In the genomic region with DNA sequence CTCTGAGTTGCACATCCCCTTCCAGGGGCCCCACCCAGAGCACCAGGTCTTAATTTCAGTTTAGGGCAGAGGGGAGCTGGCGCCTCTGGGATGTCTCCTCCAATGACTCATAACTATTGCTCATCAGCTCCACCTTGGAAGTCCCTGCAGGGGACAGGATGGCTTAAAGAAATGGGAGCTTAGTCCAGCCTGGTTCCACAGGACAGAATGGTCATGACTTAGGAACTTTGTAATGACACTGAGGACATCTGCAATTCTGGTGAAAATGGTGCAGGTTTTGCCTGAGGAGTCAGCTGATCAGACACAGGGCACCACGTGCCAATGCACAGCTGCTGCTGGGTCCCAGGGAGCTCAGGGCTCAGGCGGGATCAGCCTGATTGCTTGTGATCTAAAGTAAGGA, we compare ENCODE assay signal across 13 cellular contexts. TPM values are rescaled to one million over a fixed set of nuclear protein-coding genes. Genes with fewer than 3 reads are reported as not detected.
DNase-seq lines count a peak whose midpoint lies in the region; ATAC-seq, FAIRE-seq and TF ChIP-seq lines count a peak whose summit lies in the region.
"Had no signal": no experiment of that assay in that cellular context is flagged by ENCODE, and none has a peak within 500 bp of the region (broad histone marks: within the 10 kb centered on the region; RNA-seq: fewer than 3 reads in every experiment).

No MANE protein-coding gene starts in this region.

- peak overlapping the region; percentile 61 for H3K4me2 ChIP-seq in A549

- peaks cover 15% of the 10 kb centered on the region for H3K4me1 ChIP-seq in A549
- peaks cover 6% of the 10 kb centered on the region for H3K4me1 ChIP-seq in RWPE2 (ENCODE audit: insufficient read depth, poor library complexity, severe bottlenecking)
- H3K4me1 ChIP-seq: vagina had no signal

- CTCF ChIA-PET in A549 (lab: Yijun Ruan, JAX) = interaction anchor here (0.9 to 2.7 kb wide), 4 partner anchors 11 to 51 kb away, joined by 3 to 10 read pairs (median 4); no protein-coding TSS in a partner anchor

- POLR2A ChIA-PET in A549 (lab: Yijun Ruan, JAX) = interaction anchor here (0.7 kb wide), 1 partner anchor 30 kb away, joined by 3 read pairs; no protein-coding TSS in a partner anchor

- no peaks in the 10 kb centered on the region for H3K36me3 Mint-ChIP-seq in activated T-cell treated with anti-CD3 and anti-CD28 coated beads, Interleukin-2, amount 50 U/mL, for 72 hours (ENCODE audit: insufficient read depth in 2 of 2)
- no peaks in the 10 kb centered on the region for H3K36me3 Mint-ChIP-seq in mesothelial cell of epicardium
- H3K36me3 Mint-ChIP-seq: activated CD4-positive, alpha-beta memory T cell treated with anti-CD3 and anti-CD28 coated beads for 36 hours had no signal

- DNase-seq in A549 (ENCODE audit: low read depth in 1 of 2, low spot score in 1 of 2) (peak; percentile 27 to 78), HFF-Myc (ENCODE audit: extremely low read depth, low read depth) (peak; percentile 11), RWPE2 (ENCODE audit: low spot score) (no peak), fibroblast of villous mesenchyme (ENCODE audit: low read depth) (peak; percentile 38), DMS153 (lab: John Stamatoyannopoulos, UW) (no peak), retina (no peak), mesothelial cell of epicardium (ENCODE audit: low spot score in 2 of 2, unreplicated experiment in 2 of 2) (no peak)
- DNase-seq in activated T-cell treated with anti-CD3 and anti-CD28 coated beads, Interleukin-2, amount 50 U/mL, for 72 hours = no peak
- DNase-seq: activated CD4-positive, alpha-beta memory T cell treated with anti-CD3 and anti-CD28 coated beads for 36 hours; ovary; stimulated activated naive B cell treated with anti-CD40 and anti-IgM and Interleukin-4, amounts not matched to agents 10 μg/mL and 1 μg/mL and 100 μg/mL, for 72 hours had no signal

- H3K27ac ChIP-seq in A549 (peak overlapping the region; percentile 33 to 47; a peak in 1 of 6 replicates), RWPE2 (ENCODE audit: poor library complexity, severe bottlenecking) (no peak overlapping the region)
- H3K27ac ChIP-seq: ovary, vagina had no signal

- no peaks in the 10 kb centered on the region for H3K36me3 ChIP-seq in RWPE2 (ENCODE audit: low read depth)
- H3K36me3 ChIP-seq: ovary, vagina had no signal

- peaks cover 34% of the 10 kb centered on the region for H3K27me3 Mint-ChIP-seq in activated T-cell treated with anti-CD3 and anti-CD28 coated beads, Interleukin-2, amount 50 U/mL, for 72 hours (ENCODE audit: low read depth)
- H3K27me3 Mint-ChIP-seq in mesothelial cell of epicardium (ENCODE audit: low read depth) = peaks cover 1% of the 10 kb centered on the region

- FAIRE-seq in A549 (lab: Jason Lieb, UNC) = no peak

- TF ChIP-seq POLR2A in A549 (IDR thresholded peaks at IDR 0.05; ENCODE audit: low read length) = no peak

- H3K9me3 ChIP-seq in A549 (no peaks in the 10 kb centered on the region), RWPE2 (ENCODE audit: severe bottlenecking) (no peaks in the 10 kb centered on the region)
- H3K9me3 ChIP-seq: ovary, vagina had no signal

- H3K9me3 Mint-ChIP-seq in activated T-cell treated with anti-CD3 and anti-CD28 coated beads, Interleukin-2, amount 50 U/mL, for 72 hours = no peaks in the 10 kb centered on the region
- peaks cover 4% of the 10 kb centered on the region for H3K9me3 Mint-ChIP-seq in mesothelial cell of epicardium
- H3K9me3 Mint-ChIP-seq: activated CD4-positive, alpha-beta memory T cell treated with anti-CD3 and anti-CD28 coated beads for 36 hours; T-helper 2 cell treated with Interferon-gamma antibody and Interleukin-4, amounts not matched to agents 5 μg/mL and 100 μg/mL, for 36 hours had no signal

- WGBS in A549 (ENCODE audit: missing lambda C conversion rate) = 37% methylated on average over 3 of the region's 3 CpGs

- no peaks in the 10 kb centered on the region for H3K27me3 ChIP-seq in RWPE2 (ENCODE audit: insufficient read depth, poor library complexity, severe bottlenecking)
- H3K27me3 ChIP-seq: ovary, vagina had no signal

- H3K4me1 Mint-ChIP-seq in activated T-cell treated with anti-CD3 and anti-CD28 coated beads, Interleukin-2, amount 50 U/mL, for 72 hours (ENCODE audit: low read depth) = peaks cover under 1% of the 10 kb centered on the region
- H3K4me1 Mint-ChIP-seq in mesothelial cell of epicardium = peaks cover 3% of the 10 kb centered on the region
- H3K4me1 Mint-ChIP-seq: stimulated activated naive B cell treated with anti-CD40 and anti-IgM and Interleukin-4, amounts not matched to agents 10 μg/mL and 1 μg/mL and 100 μg/mL, for 72 hours had no signal

- H3K4me3 Mint-ChIP-seq in activated T-cell treated with anti-CD3 and anti-CD28 coated beads, Interleukin-2, amount 50 U/mL, for 72 hours = no peak overlapping the region
- no peak overlapping the region for H3K4me3 Mint-ChIP-seq in mesothelial cell of epicardium
- H3K4me3 Mint-ChIP-seq: activated CD4-positive, alpha-beta memory T cell treated with anti-CD3 and anti-CD28 coated beads for 36 hours; stimulated activated naive B cell treated with anti-CD40 and anti-IgM and Interleukin-4, amounts not matched to agents 10 μg/mL and 1 μg/mL and 100 μg/mL, for 72 hours; T-helper 2 cell treated with Interferon-gamma antibody and Interleukin-4, amounts not matched to agents 5 μg/mL and 100 μg/mL, for 36 hours had no signal

- H3K4me3 ChIP-seq in A549 (no peak overlapping the region), HFF-Myc (replicated peaks; ENCODE audit: low read depth, low read length) (no peak overlapping the region), RWPE2 (ENCODE audit: severe bottlenecking) (no peak overlapping the region), fibroblast of villous mesenchyme (ENCODE audit: low read depth, low read length) (no peak overlapping the region)
- H3K4me3 ChIP-seq: ovary, vagina had no signal

- ATAC-seq in A549 (peak; percentile 80 to 83), RWPE2 (ENCODE audit: low read depth) (peak; percentile 81)
- ATAC-seq in activated T-cell treated with anti-CD3 and anti-CD28 coated beads, Interleukin-2, amount 50 U/mL, for 72 hours (replicated peaks in 1 of 2) = no peak
- ATAC-seq: stimulated activated naive B cell treated with anti-CD40 and anti-IgM and Interleukin-4, amounts not matched to agents 10 μg/mL and 1 μg/mL and 100 μg/mL, for 72 hours had no signal

- no peak for TF ChIP-seq RAD21 in A549 (conservative IDR thresholded peaks at IDR 0.05 in 1 of 2, IDR thresholded peaks at IDR 0.05 in 1 of 2)

- no peak overlapping the region for H3K27ac Mint-ChIP-seq in activated T-cell treated with anti-CD3 and anti-CD28 coated beads, Interleukin-2, amount 50 U/mL, for 72 hours
- H3K27ac Mint-ChIP-seq in mesothelial cell of epicardium = no peak overlapping the region
- H3K27ac Mint-ChIP-seq: activated CD4-positive, alpha-beta memory T cell treated with anti-CD3 and anti-CD28 coated beads for 36 hours; stimulated activated naive B cell treated with anti-CD40 and anti-IgM and Interleukin-4, amounts not matched to agents 10 μg/mL and 1 μg/mL and 100 μg/mL, for 72 hours; T-helper 2 cell treated with Interferon-gamma antibody and Interleukin-4, amounts not matched to agents 5 μg/mL and 100 μg/mL, for 36 hours had no signal

- no peak for TF ChIP-seq EP300 in A549 (IDR thresholded peaks at IDR 0.05)

- TF ChIP-seq CTCF in A549 (IDR thresholded peaks at IDR 0.05) = no peak
- no peak for TF ChIP-seq CTCF in HFF-Myc (IDR thresholded peaks at IDR 0.05; ENCODE audit: low read depth, low read length, missing control alignments)
- TF ChIP-seq CTCF in RWPE2 (IDR thresholded peaks at IDR 0.05; ENCODE audit: poor library complexity, severe bottlenecking) = no peak
- TF ChIP-seq CTCF in fibroblast of villous mesenchyme (IDR thresholded peaks at IDR 0.05; ENCODE audit: insufficient read depth, low read depth, low read length) = no peak
- no peak for TF ChIP-seq CTCF in mesothelial cell of epicardium (IDR thresholded peaks at IDR 0.05; ENCODE audit: unreplicated experiment)

TF ChIP-seq in A549, 52 proteins besides CTCF, POLR2A, EP300 and RAD21 (continues in another document):
- no peak; the same call in 1 of the 2 replicates for TF ChIP-seq FOSL2 (IDR thresholded peaks at IDR 0.05)
- peak; percentile 64; the same call in 1 of the 2 replicates for TF ChIP-seq FOSL2 (CRISPR knock-in tag; IDR thresholded peaks at IDR 0.05)
- no peak for TF ChIP-seq NPAS2 (CRISPR knock-in tag; IDR thresholded peaks at IDR 0.05; ENCODE audit: borderline replicate concordance)

RNA-seq across cellular contexts. Expression of a gene that starts 16.4 kb away (rescaled TPM):
- polyA plus RNA-seq in A549 (2011; rRNA removed) = 7.4 and 8.5 TPM in 2 replicates
- polyA plus RNA-seq in A549 (2012; cell fraction: cytosol; rRNA removed) = 11.1 and 12.8 TPM in 2 replicates
- 13.6 and 16.4 TPM in 2 replicates for polyA plus RNA-seq in A549 (2012; cell fraction: nucleus; rRNA removed)
- 10.9 to 12.7 TPM (median 11.4 TPM) in 3 replicates for polyA plus RNA-seq in A549 (2017; fragmentation: RNase III; extraction: RNeasy Plus Mini Kit Qiagen cat#74134 plus additional on column Dnase treatment)
- 8.3 and 9.1 TPM in 2 replicates for polyA minus RNA-seq in A549 (2011; rRNA and poly(A)+ RNA removed)
- total RNA-seq in fibroblast of villous mesenchyme = 10.3 and 11.7 TPM in 2 replicates
- total RNA-seq in activated T-cell treated with anti-CD3 and anti-CD28 coated beads, Interleukin-2, amount 50 U/mL, for 72 hours = 1 to 10 TPM in 1 of 2 donors, under 1 TPM in 1; 0.96 to 2.8 TPM
- 25.9 to 27.9 TPM (median 26.9 TPM) in 3 replicates for total RNA-seq in mesothelial cell of epicardium

RNA-seq across cellular contexts. Expression of a gene that starts 37.3 kb away (rescaled TPM):
- polyA plus RNA-seq in A549 (2011; rRNA removed) (66.9 and 75.5 TPM in 2 replicates), A549 (2017; fragmentation: RNase III; extraction: RNeasy Plus Mini Kit Qiagen cat#74134 plus additional on column Dnase treatment) (85.3 to 93.2 TPM (median 90.1 TPM) in 3 replicates)
- 278 and 376 TPM in 2 replicates for polyA plus RNA-seq in A549 (2012; cell fraction: cytosol; rRNA removed)
- polyA plus RNA-seq in A549 (2012; cell fraction: nucleus; rRNA removed) = 268 and 485 TPM in 2 replicates
- 126 and 137 TPM in 2 replicates for polyA minus RNA-seq in A549 (2011; rRNA and poly(A)+ RNA removed)
- total RNA-seq in fibroblast of villous mesenchyme (12.1 and 14.5 TPM in 2 replicates), mesothelial cell of epicardium (38.4 to 46.0 TPM (median 42.1 TPM) in 3 replicates)
- total RNA-seq in activated T-cell treated with anti-CD3 and anti-CD28 coated beads, Interleukin-2, amount 50 U/mL, for 72 hours = 10 to 100 TPM; 40.6 to 54.9 TPM

RNA-seq across cellular contexts. Expression of a gene that starts 58.1 kb away (rescaled TPM):
- polyA plus RNA-seq in A549 (2011; rRNA removed) (not detected in 2 replicates), A549 (2017; fragmentation: RNase III; extraction: RNeasy Plus Mini Kit Qiagen cat#74134 plus additional on column Dnase treatment) (not detected in 3 replicates)
- polyA plus RNA-seq in A549 (2012; cell fraction: cytosol; rRNA removed) = not detected in 2 replicates
- polyA plus RNA-seq in A549 (2012; cell fraction: nucleus; rRNA removed) = not detected in 2 replicates
- not detected in 2 replicates for polyA minus RNA-seq in A549 (2011; rRNA and poly(A)+ RNA removed)
- total RNA-seq in fibroblast of villous mesenchyme (not detected in 2 replicates), mesothelial cell of epicardium (not detected in 3 replicates)
- not detected for total RNA-seq in activated T-cell treated with anti-CD3 and anti-CD28 coated beads, Interleukin-2, amount 50 U/mL, for 72 hours
- total RNA-seq: activated CD4-positive, alpha-beta memory T cell treated with anti-CD3 and anti-CD28 coated beads for 36 hours; vagina had no signal
- polyA plus RNA-seq: ovary had no signal

Comparison
In these comparisons a context has a peak if more than half of its experiments do, and no peak if none do; other contexts are left out.
1. ATAC-seq: peak in A549 (2 of 2) and RWPE2 (single experiment); none in activated T-cell treated with anti-CD3 and anti-CD28 coated beads, Interleukin-2, amount 50 U/mL, for 72 hours (0 of 2).
2. DNase-seq: peak in A549 (2 of 2), HFF-Myc (single experiment) and fibroblast of villous mesenchyme (single experiment); none in RWPE2 (single experiment), DMS153 (single experiment), activated T-cell treated with anti-CD3 and anti-CD28 coated beads, Interleukin-2, amount 50 U/mL, for 72 hours (0 of 2), retina (single experiment) and mesothelial cell of epicardium (0 of 2).